ENCODE assay signal across 16 cellular contexts in genomic region chr14:99350751-99351150, GRCh38.
"Had no signal": no experiment of that assay in that cellular context is flagged by ENCODE, and none has a peak within 500 bp of the region (broad histone marks: within the 10 kb centered on the region; RNA-seq: fewer than 3 reads in every experiment).

No MANE protein-coding gene starts in this region.

- FAIRE-seq: endothelial cell of umbilical vein had no signal

- H3K27ac ChIP-seq: brain microvascular endothelial cell, gastroesophageal sphincter, neutrophil, right atrium auricular region, transverse colon had no signal

- H3K4me1 ChIP-seq: gastroesophageal sphincter, right atrium auricular region, transverse colon had no signal

- H3K9me3 ChIP-seq: gastroesophageal sphincter, mucosa of descending colon, neutrophil, right atrium auricular region, transverse colon had no signal

- H3K27me3 ChIP-seq: brain microvascular endothelial cell, neutrophil, right atrium auricular region, transverse colon had no signal

- H3K4me3 ChIP-seq: gastroesophageal sphincter, mucosa of descending colon, right atrium auricular region, transverse colon had no signal

- ATAC-seq: gastroesophageal sphincter; mucosa of descending colon; naive thymus-derived CD8-positive, alpha-beta T cell; stimulated activated naive CD8-positive, alpha-beta T cell treated with anti-CD3 and anti-CD28 coated beads, Interleukin-15, Interleukin-2, amounts not matched to agents 100 U/mL and 50 U/mL, for 24 hours had no signal

- DNase-seq: activated CD4-positive, CD25-positive, alpha-beta regulatory T cell; activated naive CD4-positive, alpha-beta T cell treated with Interleukin-2 at 50 U/mL for 16 hours; anterior cingulate cortex; brain microvascular endothelial cell; cortex of kidney; effector CD8-positive, alpha-beta T cell; mammary epithelial cell; mucosa of descending colon; naive thymus-derived CD8-positive, alpha-beta T cell; stimulated activated naive CD8-positive, alpha-beta T cell treated with anti-CD3 and anti-CD28 coated beads, Interleukin-15, Interleukin-2, amounts not matched to agents 100 U/mL and 50 U/mL, for 24 hours; transverse colon had no signal

- H3K36me3 ChIP-seq: brain microvascular endothelial cell, gastroesophageal sphincter, neutrophil, right atrium auricular region, transverse colon had no signal

- H3K36me3 Mint-ChIP-seq: naive thymus-derived CD8-positive, alpha-beta T cell had no signal

- H3K9me3 Mint-ChIP-seq: activated T-helper 1 cell treated with anti-CD3 and anti-CD28 coated beads, Interleukin-12 subunit alpha, Interleukin-12 subunit beta, Interleukin-2, Interleukin-4 antibody, amounts not matched to agents 30 ng/mL and 10 ng/mL and 1 ng/mL, durations not matched to agents 14 hours and 24 hours and 36 hours; naive thymus-derived CD8-positive, alpha-beta T cell had no signal

- H3K4me3 Mint-ChIP-seq: activated T-helper 1 cell treated with anti-CD3 and anti-CD28 coated beads, Interleukin-12 subunit alpha, Interleukin-12 subunit beta, Interleukin-2, Interleukin-4 antibody, amounts not matched to agents 30 ng/mL and 10 ng/mL and 1 ng/mL, durations not matched to agents 14 hours and 24 hours and 36 hours; naive thymus-derived CD8-positive, alpha-beta T cell had no signal

- H3K27ac Mint-ChIP-seq: activated T-helper 1 cell treated with anti-CD3 and anti-CD28 coated beads, Interleukin-12 subunit alpha, Interleukin-12 subunit beta, Interleukin-2, Interleukin-4 antibody, amounts not matched to agents 30 ng/mL and 10 ng/mL and 1 ng/mL, durations not matched to agents 14 hours and 24 hours and 36 hours; naive thymus-derived CD8-positive, alpha-beta T cell had no signal
